Comparison of ENCODE assay signal across 26 cellular contexts in the genomic region with DNA sequence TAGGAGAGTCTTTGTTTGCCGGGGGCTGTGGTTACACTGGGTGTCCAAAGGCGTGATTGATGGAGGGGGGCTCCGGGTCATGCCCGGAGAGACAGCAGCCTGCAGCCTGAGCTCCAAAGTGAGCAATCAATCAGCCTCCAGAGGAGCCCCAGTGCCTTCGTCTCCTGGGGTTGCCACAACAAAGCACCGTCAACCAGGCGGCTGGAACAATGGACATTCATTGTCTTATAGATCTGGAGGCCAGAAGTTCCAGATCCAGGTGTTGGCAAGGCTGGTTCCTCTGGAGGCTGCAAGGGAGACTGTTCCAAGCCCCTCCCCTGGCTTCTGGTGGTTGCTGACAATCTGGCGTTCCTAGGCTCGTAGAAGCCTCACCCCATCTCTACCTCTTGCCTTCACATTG. TPM values are rescaled to one million over a fixed set of nuclear protein-coding genes. Genes with fewer than 3 reads are reported as not detected.
DNase-seq lines count a peak whose midpoint lies in the region; ATAC-seq, FAIRE-seq and TF ChIP-seq lines count a peak whose summit lies in the region.
"Had no signal": no experiment of that assay in that cellular context is flagged by ENCODE, and none has a peak within 500 bp of the region (broad histone marks: within the 10 kb centered on the region; RNA-seq: fewer than 3 reads in every experiment).

No MANE protein-coding gene starts in this region.

- no peak for ATAC-seq in HG02610 (IDR thresholded peaks at IDR 0.05; ENCODE audit: unreplicated experiment)
- ATAC-seq: activated CD4-positive, alpha-beta T cell treated with anti-CD3 and anti-CD28 coated beads for 36 hours; gastrocnemius medialis; lower lobe of right lung; pancreas; stimulated activated effector memory CD8-positive, alpha-beta T cell treated with anti-CD3 and anti-CD28 coated beads, Interleukin-12 subunit alpha, Interleukin-12 subunit beta, amount 100 ng/mL, for 72 hours had no signal

- H3K27me3 Mint-ChIP-seq in endodermal cell (ENCODE audit: insufficient read depth), result peaks cover 21% of the 10 kb centered on the region
- H3K27me3 Mint-ChIP-seq: activated CD4-positive, alpha-beta T cell treated with anti-CD3 and anti-CD28 coated beads for 36 hours had no signal

- FAIRE-seq in urothelium cell line (lab: Jason Lieb, UNC), result no peak
- FAIRE-seq: endothelial cell of umbilical vein, pancreas, RCC 7860 had no signal

- no peaks in the 10 kb centered on the region for H3K36me3 ChIP-seq in endodermal cell (ENCODE audit: control insufficient read depth, insufficient read depth, low read length)
- H3K36me3 ChIP-seq: brain microvascular endothelial cell, gastrocnemius medialis, lower lobe of right lung, pancreas, transverse colon had no signal

- H3K4me3 ChIP-seq in endodermal cell (ENCODE audit: low read length), result no peak overlapping the region
- H3K4me3 ChIP-seq: BLaER1, gastrocnemius medialis, GM23248, lower lobe of right lung, pancreas, transverse colon had no signal

- peaks cover 21% of the 10 kb centered on the region for H3K27me3 ChIP-seq in endodermal cell (ENCODE audit: control insufficient read depth, insufficient read depth, low read length, poor library complexity, severe bottlenecking)
- H3K27me3 ChIP-seq: BLaER1, brain microvascular endothelial cell, gastrocnemius medialis, pancreas, transverse colon had no signal

- no peak overlapping the region for H3K9ac ChIP-seq in endodermal cell (ENCODE audit: extremely low read depth, low read length, poor library complexity, severe bottlenecking)
- H3K9ac ChIP-seq: BLaER1, GM23248 had no signal

- peaks cover 11% of the 10 kb centered on the region for H3K36me3 Mint-ChIP-seq in endodermal cell (ENCODE audit: low read depth)
- H3K36me3 Mint-ChIP-seq: stimulated activated effector memory CD8-positive, alpha-beta T cell treated with anti-CD3 and anti-CD28 coated beads, Interleukin-12 subunit alpha, Interleukin-12 subunit beta, amount 100 ng/mL, for 72 hours had no signal

- peaks cover 3% of the 10 kb centered on the region for H3K4me1 Mint-ChIP-seq in endodermal cell

- no peak for TF ChIP-seq CTCF in endodermal cell (conservative IDR thresholded peaks at IDR 0.05)

- H3K4me1 ChIP-seq in endodermal cell (ENCODE audit: control insufficient read depth, insufficient read depth, low read length), result peaks cover 2% of the 10 kb centered on the region
- H3K4me1 ChIP-seq: pancreas had no signal

- H3K27ac Mint-ChIP-seq in endodermal cell, result no peak overlapping the region
- H3K27ac Mint-ChIP-seq: activated CD4-positive, alpha-beta T cell treated with anti-CD3 and anti-CD28 coated beads for 36 hours; activated T-helper 2 cell treated with anti-CD3 and anti-CD28 coated beads, Interferon-gamma antibody, Interleukin-2, Interleukin-4, amounts not matched to agents 10 μg/mL and 5 μg/mL and 100 μg/mL, durations not matched to agents 14 hours and 24 hours and 36 hours; nephron; stimulated activated effector memory CD8-positive, alpha-beta T cell treated with anti-CD3 and anti-CD28 coated beads, Interleukin-12 subunit alpha, Interleukin-12 subunit beta, amount 100 ng/mL, for 72 hours had no signal

- peaks cover 10% of the 10 kb centered on the region for H3K9me3 ChIP-seq in endodermal cell (ENCODE audit: control insufficient read depth, low read length)
- H3K9me3 ChIP-seq: gastrocnemius medialis, lower lobe of right lung, pancreas, transverse colon had no signal

- H3K9me3 Mint-ChIP-seq in endodermal cell, result peaks cover 7% of the 10 kb centered on the region

- peak overlapping the region; percentile 81 for H3K27ac ChIP-seq in endodermal cell (ENCODE audit: low read depth, low read length)
- H3K27ac ChIP-seq: BLaER1, brain microvascular endothelial cell, gastrocnemius medialis, GM23248, lower lobe of right lung, pancreas, transverse colon had no signal

- peak; percentile 25 for DNase-seq in NCI-H82 (lab: John Stamatoyannopoulos, UW)
- no peak for DNase-seq in NCI-H82 treated with DMSO at 0.1 percent for 48 hours (lab: John Stamatoyannopoulos, UW; ENCODE audit: unreplicated experiment)
- DNase-seq in NCI-H345 (lab: John Stamatoyannopoulos, UW), result peak; percentile 79
- no peak for DNase-seq in endodermal cell
- DNase-seq in urothelium cell line (ENCODE audit: low spot score), result peak; percentile 38
- no peak for DNase-seq in activated CD4-positive, alpha-beta T cell treated with anti-CD3 and anti-CD28 coated beads, Interleukin-2, amount 50 U/mL, for 48 hours
- DNase-seq: activated CD4-positive, alpha-beta T cell treated with anti-CD3 and anti-CD28 coated beads for 36 hours; activated naive CD4-positive, alpha-beta T cell treated with anti-CD3 and anti-CD28 coated beads, Interleukin-2, amount 50 U/mL, for 16 hours; amniotic stem cell; brain microvascular endothelial cell; DND-41; gastrocnemius medialis; GM23248; lower lobe of right lung; NCI-H1048; NCI-H524; pancreas; SIG-M5; transverse colon had no signal

- 68 to 77% methylated on average over 7 to 9 of the region's 9 CpGs for WGBS in endodermal cell (ENCODE audit: insufficient coverage in 1 of 2, insufficient read length in 1 of 2), 2 experiments

- no peak overlapping the region for H3K4me3 Mint-ChIP-seq in endodermal cell
- H3K4me3 Mint-ChIP-seq: activated CD4-positive, alpha-beta T cell treated with anti-CD3 and anti-CD28 coated beads for 36 hours; stimulated activated effector memory CD8-positive, alpha-beta T cell treated with anti-CD3 and anti-CD28 coated beads, Interleukin-12 subunit alpha, Interleukin-12 subunit beta, amount 100 ng/mL, for 72 hours had no signal

RNA-seq across cellular contexts. Expression of a gene that starts 24.1 kb away (rescaled TPM):
- 10 to 100 TPM; 32.8 to 42.3 TPM for total RNA-seq in endodermal cell
- polyA plus RNA-seq in endodermal cell (2013, experiment 1 of 2), result 31.2 TPM
- polyA plus RNA-seq in endodermal cell (2013, experiment 2 of 2), result 30.9 TPM

RNA-seq across cellular contexts. Expression of a gene that starts 38.1 kb away (rescaled TPM):
- total RNA-seq in endodermal cell, result 1 to 10 TPM; 3.6 to 7.4 TPM
- 1.7 TPM for polyA plus RNA-seq in endodermal cell (2013, experiment 1 of 2)
- polyA plus RNA-seq in endodermal cell (2013, experiment 2 of 2), result 2.0 TPM
- total RNA-seq: activated T-helper 2 cell treated with anti-CD3 and anti-CD28 coated beads, Interferon-gamma antibody, Interleukin-2, Interleukin-4, amounts not matched to agents 10 μg/mL and 5 μg/mL and 100 μg/mL, durations not matched to agents 14 hours and 24 hours and 36 hours had no signal

Comparison
In these comparisons a context has a peak if more than half of its experiments do, and no peak if none do; other contexts are left out.
1. DNase-seq: peak in NCI-H82 (single experiment), NCI-H345 (single experiment) and urothelium cell line (single experiment); none in NCI-H82 treated with DMSO at 0.1 percent for 48 hours (single experiment), endodermal cell (single experiment) and activated CD4-positive, alpha-beta T cell treated with anti-CD3 and anti-CD28 coated beads, Interleukin-2, amount 50 U/mL, for 48 hours (0 of 2).